Comparison of ENCODE assay signal across 2 cellular contexts in genomic region chr10:3054183-3054815, GRCh38.
TF ChIP-seq lines count a peak whose summit lies in the region.

No MANE protein-coding gene starts in this region.

TF ChIP-seq in GM23338, 12 proteins besides CTCF, POLR2A, EP300 and RAD21:
- TF ChIP-seq EZH2phosphoT487 (IDR thresholded peaks at IDR 0.05; ENCODE audit: unreplicated experiment) (no peak), JUNB (IDR thresholded peaks at IDR 0.05; ENCODE audit: unreplicated experiment) (no peak), ZNF331 (CRISPR knock-in tag; IDR thresholded peaks at IDR 0.05; ENCODE audit: low read depth) (no peak), STAT1 (IDR thresholded peaks at IDR 0.05; ENCODE audit: unreplicated experiment) (no peak), ZNF114 (CRISPR knock-in tag; IDR thresholded peaks at IDR 0.05) (no peak), ETS1 (IDR thresholded peaks at IDR 0.05) (no peak), EZH2 (IDR thresholded peaks at IDR 0.05; ENCODE audit: low read depth, unreplicated experiment) (no peak), NANOG (IDR thresholded peaks at IDR 0.05; ENCODE audit: borderline replicate concordance) (no peak), POLR2AphosphoS5 (IDR thresholded peaks at IDR 0.05; ENCODE audit: low read depth) (no peak), CREB1 (CRISPR knock-in tag; IDR thresholded peaks at IDR 0.05; ENCODE audit: low read depth) (no peak)
- TF ChIP-seq, protein P1, sequence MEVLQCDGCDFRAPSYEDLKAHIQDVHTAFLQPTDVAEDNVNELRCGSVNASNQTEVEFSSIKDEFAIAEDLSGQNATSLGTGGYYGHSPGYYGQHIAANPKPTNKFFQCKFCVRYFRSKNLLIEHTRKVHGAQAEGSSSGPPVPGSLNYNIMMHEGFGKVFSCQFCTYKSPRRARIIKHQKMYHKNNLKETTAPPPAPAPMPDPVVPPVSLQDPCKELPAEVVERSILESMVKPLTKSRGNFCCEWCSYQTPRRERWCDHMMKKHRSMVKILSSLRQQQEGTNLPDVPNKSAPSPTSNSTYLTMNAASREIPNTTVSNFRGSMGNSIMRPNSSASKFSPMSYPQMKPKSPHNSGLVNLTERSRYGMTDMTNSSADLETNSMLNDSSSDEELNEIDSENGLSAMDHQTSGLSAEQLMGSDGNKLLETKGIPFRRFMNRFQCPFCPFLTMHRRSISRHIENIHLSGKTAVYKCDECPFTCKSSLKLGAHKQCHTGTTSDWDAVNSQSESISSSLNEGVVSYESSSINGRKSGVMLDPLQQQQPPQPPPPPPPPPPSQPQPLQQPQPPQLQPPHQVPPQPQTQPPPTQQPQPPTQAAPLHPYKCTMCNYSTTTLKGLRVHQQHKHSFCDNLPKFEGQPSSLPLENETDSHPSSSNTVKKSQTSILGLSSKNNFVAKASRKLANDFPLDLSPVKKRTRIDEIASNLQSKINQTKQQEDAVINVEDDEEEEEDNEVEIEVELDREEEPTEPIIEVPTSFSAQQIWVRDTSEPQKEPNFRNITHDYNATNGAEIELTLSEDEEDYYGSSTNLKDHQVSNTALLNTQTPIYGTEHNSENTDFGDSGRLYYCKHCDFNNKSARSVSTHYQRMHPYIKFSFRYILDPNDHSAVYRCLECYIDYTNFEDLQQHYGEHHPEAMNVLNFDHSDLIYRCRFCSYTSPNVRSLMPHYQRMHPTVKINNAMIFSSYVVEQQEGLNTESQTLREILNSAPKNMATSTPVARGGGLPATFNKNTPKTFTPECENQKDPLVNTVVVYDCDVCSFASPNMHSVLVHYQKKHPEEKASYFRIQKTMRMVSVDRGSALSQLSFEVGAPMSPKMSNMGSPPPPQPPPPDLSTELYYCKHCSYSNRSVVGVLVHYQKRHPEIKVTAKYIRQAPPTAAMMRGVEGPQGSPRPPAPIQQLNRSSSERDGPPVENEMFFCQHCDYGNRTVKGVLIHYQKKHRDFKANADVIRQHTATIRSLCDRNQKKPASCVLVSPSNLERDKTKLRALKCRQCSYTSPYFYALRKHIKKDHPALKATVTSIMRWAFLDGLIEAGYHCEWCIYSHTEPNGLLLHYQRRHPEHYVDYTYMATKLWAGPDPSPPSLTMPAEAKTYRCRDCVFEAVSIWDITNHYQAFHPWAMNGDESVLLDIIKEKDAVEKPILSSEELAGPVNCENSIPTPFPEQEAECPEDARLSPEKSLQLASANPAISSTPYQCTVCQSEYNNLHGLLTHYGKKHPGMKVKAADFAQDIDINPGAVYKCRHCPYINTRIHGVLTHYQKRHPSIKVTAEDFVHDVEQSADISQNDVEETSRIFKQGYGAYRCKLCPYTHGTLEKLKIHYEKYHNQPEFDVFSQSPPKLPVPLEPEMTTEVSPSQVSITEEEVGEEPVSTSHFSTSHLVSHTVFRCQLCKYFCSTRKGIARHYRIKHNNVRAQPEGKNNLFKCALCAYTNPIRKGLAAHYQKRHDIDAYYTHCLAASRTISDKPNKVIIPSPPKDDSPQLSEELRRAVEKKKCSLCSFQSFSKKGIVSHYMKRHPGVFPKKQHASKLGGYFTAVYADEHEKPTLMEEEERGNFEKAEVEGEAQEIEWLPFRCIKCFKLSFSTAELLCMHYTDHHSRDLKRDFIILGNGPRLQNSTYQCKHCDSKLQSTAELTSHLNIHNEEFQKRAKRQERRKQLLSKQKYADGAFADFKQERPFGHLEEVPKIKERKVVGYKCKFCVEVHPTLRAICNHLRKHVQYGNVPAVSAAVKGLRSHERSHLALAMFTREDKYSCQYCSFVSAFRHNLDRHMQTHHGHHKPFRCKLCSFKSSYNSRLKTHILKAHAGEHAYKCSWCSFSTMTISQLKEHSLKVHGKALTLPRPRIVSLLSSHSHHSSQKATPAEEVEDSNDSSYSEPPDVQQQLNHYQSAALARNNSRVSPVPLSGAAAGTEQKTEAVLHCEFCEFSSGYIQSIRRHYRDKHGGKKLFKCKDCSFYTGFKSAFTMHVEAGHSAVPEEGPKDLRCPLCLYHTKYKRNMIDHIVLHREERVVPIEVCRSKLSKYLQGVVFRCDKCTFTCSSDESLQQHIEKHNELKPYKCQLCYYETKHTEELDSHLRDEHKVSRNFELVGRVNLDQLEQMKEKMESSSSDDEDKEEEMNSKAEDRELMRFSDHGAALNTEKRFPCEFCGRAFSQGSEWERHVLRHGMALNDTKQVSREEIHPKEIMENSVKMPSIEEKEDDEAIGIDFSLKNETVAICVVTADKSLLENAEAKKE (CRISPR knock-in tag; IDR thresholded peaks at IDR 0.05) = no peak
- TF ChIP-seq, protein P2, sequence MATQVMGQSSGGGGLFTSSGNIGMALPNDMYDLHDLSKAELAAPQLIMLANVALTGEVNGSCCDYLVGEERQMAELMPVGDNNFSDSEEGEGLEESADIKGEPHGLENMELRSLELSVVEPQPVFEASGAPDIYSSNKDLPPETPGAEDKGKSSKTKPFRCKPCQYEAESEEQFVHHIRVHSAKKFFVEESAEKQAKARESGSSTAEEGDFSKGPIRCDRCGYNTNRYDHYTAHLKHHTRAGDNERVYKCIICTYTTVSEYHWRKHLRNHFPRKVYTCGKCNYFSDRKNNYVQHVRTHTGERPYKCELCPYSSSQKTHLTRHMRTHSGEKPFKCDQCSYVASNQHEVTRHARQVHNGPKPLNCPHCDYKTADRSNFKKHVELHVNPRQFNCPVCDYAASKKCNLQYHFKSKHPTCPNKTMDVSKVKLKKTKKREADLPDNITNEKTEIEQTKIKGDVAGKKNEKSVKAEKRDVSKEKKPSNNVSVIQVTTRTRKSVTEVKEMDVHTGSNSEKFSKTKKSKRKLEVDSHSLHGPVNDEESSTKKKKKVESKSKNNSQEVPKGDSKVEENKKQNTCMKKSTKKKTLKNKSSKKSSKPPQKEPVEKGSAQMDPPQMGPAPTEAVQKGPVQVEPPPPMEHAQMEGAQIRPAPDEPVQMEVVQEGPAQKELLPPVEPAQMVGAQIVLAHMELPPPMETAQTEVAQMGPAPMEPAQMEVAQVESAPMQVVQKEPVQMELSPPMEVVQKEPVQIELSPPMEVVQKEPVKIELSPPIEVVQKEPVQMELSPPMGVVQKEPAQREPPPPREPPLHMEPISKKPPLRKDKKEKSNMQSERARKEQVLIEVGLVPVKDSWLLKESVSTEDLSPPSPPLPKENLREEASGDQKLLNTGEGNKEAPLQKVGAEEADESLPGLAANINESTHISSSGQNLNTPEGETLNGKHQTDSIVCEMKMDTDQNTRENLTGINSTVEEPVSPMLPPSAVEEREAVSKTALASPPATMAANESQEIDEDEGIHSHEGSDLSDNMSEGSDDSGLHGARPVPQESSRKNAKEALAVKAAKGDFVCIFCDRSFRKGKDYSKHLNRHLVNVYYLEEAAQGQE (IDR thresholded peaks at IDR 0.05; ENCODE audit: unreplicated experiment) = no peak

TF ChIP-seq in K562, 482 proteins besides CTCF, POLR2A, EP300 and RAD21 (continues in another document):
- TF ChIP-seq RBM25 (IDR thresholded peaks at IDR 0.05; ENCODE audit: low read depth, low read length, severe bottlenecking) (peak; percentile 49), GABPB2 (CRISPR knock-in tag; conservative IDR thresholded peaks at IDR 0.05) (no peak), PHB (CRISPR knock-in tag; IDR thresholded peaks at IDR 0.05) (no peak), FOXJ2 (tag; IDR thresholded peaks at IDR 0.05) (no peak), CBFA2T3 (IDR thresholded peaks at IDR 0.05) (peak; percentile 47; the same call in 1 of the 2 replicates), ZNF668 (CRISPR knock-in tag; IDR thresholded peaks at IDR 0.05) (no peak), BCOR (IDR thresholded peaks at IDR 0.05) (peak; percentile 49; the same call in 1 of the 2 replicates), ADNP (tag; IDR thresholded peaks at IDR 0.05) (0 out of 2 replicates have a peak, but pooled peaks have one; percentile 24), KDM1A (IDR thresholded peaks at IDR 0.05) (peak; percentile 13 to 39; a peak in 2 of 4 replicates), CTCFL (IDR thresholded peaks at IDR 0.05; ENCODE audit: borderline replicate concordance, insufficient read depth, low read depth, low read length, poor library complexity, severe bottlenecking) (no peak), SMARCA5 (IDR thresholded peaks at IDR 0.05) (peak; percentile 76; the same call in 1 of the 2 replicates), HLTF (IDR thresholded peaks at IDR 0.05) (peak; percentile 96), ZNF263 (CRISPR knock-in tag; IDR thresholded peaks at IDR 0.05; ENCODE audit: borderline replicate concordance) (no peak), ZNF75A (CRISPR knock-in tag; IDR thresholded peaks at IDR 0.05) (no peak), SMARCA4 (IDR thresholded peaks at IDR 0.05) (no peak), TBP (optimal IDR thresholded peaks at IDR 0.05; ENCODE audit: low read depth, low read length) (no peak), NR4A1 (CRISPR knock-in tag; IDR thresholded peaks at IDR 0.05) (no peak), NR4A1 (tag; IDR thresholded peaks at IDR 0.05) (no peak)
- TF ChIP-seq, protein P3, sequence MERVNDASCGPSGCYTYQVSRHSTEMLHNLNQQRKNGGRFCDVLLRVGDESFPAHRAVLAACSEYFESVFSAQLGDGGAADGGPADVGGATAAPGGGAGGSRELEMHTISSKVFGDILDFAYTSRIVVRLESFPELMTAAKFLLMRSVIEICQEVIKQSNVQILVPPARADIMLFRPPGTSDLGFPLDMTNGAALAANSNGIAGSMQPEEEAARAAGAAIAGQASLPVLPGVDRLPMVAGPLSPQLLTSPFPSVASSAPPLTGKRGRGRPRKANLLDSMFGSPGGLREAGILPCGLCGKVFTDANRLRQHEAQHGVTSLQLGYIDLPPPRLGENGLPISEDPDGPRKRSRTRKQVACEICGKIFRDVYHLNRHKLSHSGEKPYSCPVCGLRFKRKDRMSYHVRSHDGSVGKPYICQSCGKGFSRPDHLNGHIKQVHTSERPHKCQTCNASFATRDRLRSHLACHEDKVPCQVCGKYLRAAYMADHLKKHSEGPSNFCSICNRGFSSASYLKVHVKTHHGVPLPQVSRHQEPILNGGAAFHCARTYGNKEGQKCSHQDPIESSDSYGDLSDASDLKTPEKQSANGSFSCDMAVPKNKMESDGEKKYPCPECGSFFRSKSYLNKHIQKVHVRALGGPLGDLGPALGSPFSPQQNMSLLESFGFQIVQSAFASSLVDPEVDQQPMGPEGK (CRISPR knock-in tag; IDR thresholded peaks at IDR 0.05; ENCODE audit: borderline replicate concordance) = no peak
- TF ChIP-seq, protein P4, sequence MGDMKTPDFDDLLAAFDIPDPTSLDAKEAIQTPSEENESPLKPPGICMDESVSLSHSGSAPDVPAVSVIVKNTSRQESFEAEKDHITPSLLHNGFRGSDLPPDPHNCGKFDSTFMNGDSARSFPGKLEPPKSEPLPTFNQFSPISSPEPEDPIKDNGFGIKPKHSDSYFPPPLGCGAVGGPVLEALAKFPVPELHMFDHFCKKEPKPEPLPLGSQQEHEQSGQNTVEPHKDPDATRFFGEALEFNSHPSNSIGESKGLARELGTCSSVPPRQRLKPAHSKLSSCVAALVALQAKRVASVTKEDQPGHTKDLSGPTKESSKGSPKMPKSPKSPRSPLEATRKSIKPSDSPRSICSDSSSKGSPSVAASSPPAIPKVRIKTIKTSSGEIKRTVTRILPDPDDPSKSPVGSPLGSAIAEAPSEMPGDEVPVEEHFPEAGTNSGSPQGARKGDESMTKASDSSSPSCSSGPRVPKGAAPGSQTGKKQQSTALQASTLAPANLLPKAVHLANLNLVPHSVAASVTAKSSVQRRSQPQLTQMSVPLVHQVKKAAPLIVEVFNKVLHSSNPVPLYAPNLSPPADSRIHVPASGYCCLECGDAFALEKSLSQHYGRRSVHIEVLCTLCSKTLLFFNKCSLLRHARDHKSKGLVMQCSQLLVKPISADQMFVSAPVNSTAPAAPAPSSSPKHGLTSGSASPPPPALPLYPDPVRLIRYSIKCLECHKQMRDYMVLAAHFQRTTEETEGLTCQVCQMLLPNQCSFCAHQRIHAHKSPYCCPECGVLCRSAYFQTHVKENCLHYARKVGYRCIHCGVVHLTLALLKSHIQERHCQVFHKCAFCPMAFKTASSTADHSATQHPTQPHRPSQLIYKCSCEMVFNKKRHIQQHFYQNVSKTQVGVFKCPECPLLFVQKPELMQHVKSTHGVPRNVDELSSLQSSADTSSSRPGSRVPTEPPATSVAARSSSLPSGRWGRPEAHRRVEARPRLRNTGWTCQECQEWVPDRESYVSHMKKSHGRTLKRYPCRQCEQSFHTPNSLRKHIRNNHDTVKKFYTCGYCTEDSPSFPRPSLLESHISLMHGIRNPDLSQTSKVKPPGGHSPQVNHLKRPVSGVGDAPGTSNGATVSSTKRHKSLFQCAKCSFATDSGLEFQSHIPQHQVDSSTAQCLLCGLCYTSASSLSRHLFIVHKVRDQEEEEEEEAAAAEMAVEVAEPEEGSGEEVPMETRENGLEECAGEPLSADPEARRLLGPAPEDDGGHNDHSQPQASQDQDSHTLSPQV (IDR thresholded peaks at IDR 0.05) = no peak
- TF ChIP-seq, protein P5, sequence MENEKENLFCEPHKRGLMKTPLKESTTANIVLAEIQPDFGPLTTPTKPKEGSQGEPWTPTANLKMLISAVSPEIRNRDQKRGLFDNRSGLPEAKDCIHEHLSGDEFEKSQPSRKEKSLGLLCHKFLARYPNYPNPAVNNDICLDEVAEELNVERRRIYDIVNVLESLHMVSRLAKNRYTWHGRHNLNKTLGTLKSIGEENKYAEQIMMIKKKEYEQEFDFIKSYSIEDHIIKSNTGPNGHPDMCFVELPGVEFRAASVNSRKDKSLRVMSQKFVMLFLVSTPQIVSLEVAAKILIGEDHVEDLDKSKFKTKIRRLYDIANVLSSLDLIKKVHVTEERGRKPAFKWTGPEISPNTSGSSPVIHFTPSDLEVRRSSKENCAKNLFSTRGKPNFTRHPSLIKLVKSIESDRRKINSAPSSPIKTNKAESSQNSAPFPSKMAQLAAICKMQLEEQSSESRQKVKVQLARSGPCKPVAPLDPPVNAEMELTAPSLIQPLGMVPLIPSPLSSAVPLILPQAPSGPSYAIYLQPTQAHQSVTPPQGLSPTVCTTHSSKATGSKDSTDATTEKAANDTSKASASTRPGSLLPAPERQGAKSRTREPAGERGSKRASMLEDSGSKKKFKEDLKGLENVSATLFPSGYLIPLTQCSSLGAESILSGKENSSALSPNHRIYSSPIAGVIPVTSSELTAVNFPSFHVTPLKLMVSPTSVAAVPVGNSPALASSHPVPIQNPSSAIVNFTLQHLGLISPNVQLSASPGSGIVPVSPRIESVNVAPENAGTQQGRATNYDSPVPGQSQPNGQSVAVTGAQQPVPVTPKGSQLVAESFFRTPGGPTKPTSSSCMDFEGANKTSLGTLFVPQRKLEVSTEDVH (IDR thresholded peaks at IDR 0.05; ENCODE audit: low read depth, partially characterized antibody) = no peak
- TF ChIP-seq, protein P6, sequence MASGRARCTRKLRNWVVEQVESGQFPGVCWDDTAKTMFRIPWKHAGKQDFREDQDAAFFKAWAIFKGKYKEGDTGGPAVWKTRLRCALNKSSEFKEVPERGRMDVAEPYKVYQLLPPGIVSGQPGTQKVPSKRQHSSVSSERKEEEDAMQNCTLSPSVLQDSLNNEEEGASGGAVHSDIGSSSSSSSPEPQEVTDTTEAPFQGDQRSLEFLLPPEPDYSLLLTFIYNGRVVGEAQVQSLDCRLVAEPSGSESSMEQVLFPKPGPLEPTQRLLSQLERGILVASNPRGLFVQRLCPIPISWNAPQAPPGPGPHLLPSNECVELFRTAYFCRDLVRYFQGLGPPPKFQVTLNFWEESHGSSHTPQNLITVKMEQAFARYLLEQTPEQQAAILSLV (tag; IDR thresholded peaks at IDR 0.05) = no peak
